8 cellular contexts compared by ENCODE assay signal in the genomic region with DNA sequence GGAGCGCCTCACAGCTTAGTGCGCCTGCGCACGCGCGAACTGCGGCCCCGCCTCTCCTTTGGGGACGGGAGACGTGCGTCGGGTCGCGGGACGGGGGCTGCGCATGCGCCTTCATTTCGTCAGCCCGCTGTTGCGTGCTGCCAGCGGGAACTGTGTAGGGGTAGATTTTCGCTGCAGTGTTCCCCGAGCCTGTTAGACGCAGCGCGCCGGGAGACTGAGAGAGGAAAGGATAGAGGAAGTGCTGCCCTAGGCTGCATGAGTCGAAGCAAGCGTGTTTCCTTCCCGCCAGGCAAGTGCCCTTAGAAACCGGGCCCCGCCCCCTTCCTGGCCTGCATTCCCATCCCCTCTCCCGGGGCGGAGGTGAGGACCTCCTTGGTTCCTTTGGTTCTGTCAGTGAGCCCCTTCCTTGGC. TPM values are rescaled to one million over a fixed set of nuclear protein-coding genes. Genes with fewer than 3 reads are reported as not detected.
DNase-seq lines count a peak whose midpoint lies in the region; ATAC-seq, FAIRE-seq and TF ChIP-seq lines count a peak whose summit lies in the region.

No MANE protein-coding gene starts in this region.

- no peaks in the 10 kb centered on the region for H3K9me3 ChIP-seq in pancreas
- no peaks in the 10 kb centered on the region for H3K9me3 ChIP-seq in thyroid gland

- peaks cover 22% of the 10 kb centered on the region for H3K36me3 Mint-ChIP-seq in activated naive CD8-positive, alpha-beta T cell treated with anti-CD3 and anti-CD28 coated beads, Interleukin-2, amount 10 ng/mL, durations not matched to agents 7 days and 5 days

- 0% methylated on average over 34 of the region's 34 CpGs for WGBS in pancreas, 2 donors
- 0% methylated on average over 9 to 34 of the region's 34 CpGs for WGBS in thyroid gland, 2 donors

- H3K27ac ChIP-seq in pancreas (peak overlapping the region; percentile 82 to 93 (median 88)), thyroid gland (peak overlapping the region; percentile 86 to 99 (median 98))

- H3K27me3 ChIP-seq in pancreas (no peaks in the 10 kb centered on the region), thyroid gland (no peaks in the 10 kb centered on the region)

- H3K4me1 ChIP-seq in pancreas (peaks cover 8 to 23% (median 23%) of the 10 kb centered on the region in 3 donors), thyroid gland (peaks cover 57 to 76% of the 10 kb centered on the region in 2 donors)

- intact Hi-C loops in Right ventricle myocardium inferior (cut with DNase I) (loop anchor here (10.0 kb wide), 1 partner anchor 305 kb away; the partner anchor contains the start of gene MOCS2), pancreas (cut with DNase I) (no loop called here), thyroid gland (cut with DNase I) (no loop called here)

- no peaks in the 10 kb centered on the region for H3K36me3 ChIP-seq in pancreas
- no peaks in the 10 kb centered on the region for H3K36me3 ChIP-seq in thyroid gland

- H3K27me3 Mint-ChIP-seq in activated naive CD8-positive, alpha-beta T cell treated with anti-CD3 and anti-CD28 coated beads, Interleukin-2, amount 10 ng/mL, durations not matched to agents 7 days and 5 days: no peaks in the 10 kb centered on the region

- TF ChIP-seq CTCF in pancreas (IDR thresholded peaks at IDR 0.05) (no peak), thyroid gland (IDR thresholded peaks at IDR 0.05) (no peak)

- POLR2A ChIA-PET in activated naive CD8-positive, alpha-beta T cell treated with anti-CD3 and anti-CD28 coated beads, Interleukin-2, amount 10 ng/mL, durations not matched to agents 7 days and 5 days (lab: Charles Lee): interaction anchor here (0.6 to 3.1 kb wide), 17 partner anchors 10 to 1832 kb away, joined by 3 to 21 read pairs (median 4); partner anchors contain the start of genes ITGA1, MOCS2 and PELO

- H3K4me1 Mint-ChIP-seq in activated naive CD8-positive, alpha-beta T cell treated with anti-CD3 and anti-CD28 coated beads, Interleukin-2, amount 10 ng/mL, durations not matched to agents 7 days and 5 days: peaks cover 42% of the 10 kb centered on the region

- FAIRE-seq in GM12891 (lab: Jason Lieb, UNC) (peak; percentile 99), pancreas (lab: Jason Lieb, UNC) (no peak)

- ATAC-seq in HG02763 (IDR thresholded peaks at IDR 0.05; ENCODE audit: unreplicated experiment) (peak; percentile 88), Right ventricle myocardium inferior (peak; percentile 95), pancreas (peak; percentile 91 to 97 (median 96))
- peak; percentile 89 for ATAC-seq in activated naive CD8-positive, alpha-beta T cell treated with anti-CD3 and anti-CD28 coated beads, Interleukin-2, amount 10 ng/mL, durations not matched to agents 7 days and 5 days (ENCODE audit: low read depth)

- peak overlapping the region; percentile 97 for H3K27ac Mint-ChIP-seq in activated naive CD8-positive, alpha-beta T cell treated with anti-CD3 and anti-CD28 coated beads, Interleukin-2, amount 10 ng/mL, durations not matched to agents 7 days and 5 days

- H3K4me3 ChIP-seq in pancreas (peak overlapping the region; percentile 52 to 75 (median 66)), thyroid gland (replicated peaks in 1 of 3) (peak overlapping the region; percentile 49 to 61 (median 58))

- peak overlapping the region; percentile 97 for H3K4me3 Mint-ChIP-seq in activated naive CD8-positive, alpha-beta T cell treated with anti-CD3 and anti-CD28 coated beads, Interleukin-2, amount 10 ng/mL, durations not matched to agents 7 days and 5 days

- peak; percentile 65 for DNase-seq in GM12891 (ENCODE audit: insufficient read length, low spot score)
- DNase-seq in NCI-H128 (lab: John Stamatoyannopoulos, UW; ENCODE audit: unreplicated experiment): peak; percentile 70
- DNase-seq in SKM-1 treated with dmso at 0.1 percent for 144 hours (lab: John Stamatoyannopoulos, UW; ENCODE audit: unreplicated experiment): peak; percentile 97
- DNase-seq in activated naive CD8-positive, alpha-beta T cell treated with anti-CD3 and anti-CD28 coated beads, Interleukin-2, amount 10 ng/mL, durations not matched to agents 7 days and 5 days: peak; percentile 97
- peak; percentile 96 for DNase-seq in Right ventricle myocardium inferior (ENCODE audit: missing footprints)
- peak; percentile 94 to 100 (median 96) for DNase-seq in pancreas
- DNase-seq in thyroid gland: peak; percentile 95 to 96

- no peaks in the 10 kb centered on the region for H3K9me3 Mint-ChIP-seq in activated naive CD8-positive, alpha-beta T cell treated with anti-CD3 and anti-CD28 coated beads, Interleukin-2, amount 10 ng/mL, durations not matched to agents 7 days and 5 days

- TF ChIP-seq POLR2A in GM12891 (IDR thresholded peaks at IDR 0.05; ENCODE audit: low read depth, low read length): peak; percentile 75
- peak; percentile 38 to 89 for TF ChIP-seq POLR2A in thyroid gland (IDR thresholded peaks at IDR 0.05)

TF ChIP-seq in GM12891, 5 proteins besides CTCF, POLR2A, EP300 and RAD21:
- TF ChIP-seq POLR2AphosphoS5 (IDR thresholded peaks at IDR 0.05; ENCODE audit: low read depth, low read length) (peak; percentile 85), TAF1 (IDR thresholded peaks at IDR 0.05; ENCODE audit: low read depth, low read length) (peak; percentile 88), SPI1 (IDR thresholded peaks at IDR 0.05; ENCODE audit: low read depth, low read length) (peak; percentile 81), PAX5 (IDR thresholded peaks at IDR 0.05; ENCODE audit: insufficient read depth, low read length, severe bottlenecking) (no peak), POU2F2 (IDR thresholded peaks at IDR 0.05; ENCODE audit: low read depth, low read length) (0 out of 2 replicates have a peak, but pooled peaks have one; percentile 12)

RNA-seq across cellular contexts. Expression of gene ITGA1, which starts 12.3 kb away (rescaled TPM):
- polyA plus RNA-seq in GM12891 (2012; ENCODE audit: low read depth, missing spikeins): 2.1 TPM
- 10 to 100 TPM; 21.7 to 23.6 TPM for total RNA-seq in activated naive CD8-positive, alpha-beta T cell treated with anti-CD3 and anti-CD28 coated beads, Interleukin-2, amount 10 ng/mL, durations not matched to agents 7 days and 5 days
- total RNA-seq in Right ventricle myocardium inferior: 29.9 TPM
- 10 to 100 TPM in 2 of 6 donors, 1 to 10 TPM in 4; 3.2 to 18.3 (median 6.5) TPM for total RNA-seq in pancreas
- polyA plus RNA-seq in pancreas: 1 to 10 TPM; 1.9 to 4.3 TPM
- total RNA-seq in thyroid gland: 10 to 100 TPM; 38.7 to 85.9 (median 52.6) TPM

RNA-seq across cellular contexts. Expression of gene PELO, which starts 12.3 kb away (rescaled TPM):
- 6.0 TPM for polyA plus RNA-seq in GM12891 (2012; ENCODE audit: low read depth, missing spikeins)
- 10 to 100 TPM; 24.0 to 24.2 TPM for total RNA-seq in activated naive CD8-positive, alpha-beta T cell treated with anti-CD3 and anti-CD28 coated beads, Interleukin-2, amount 10 ng/mL, durations not matched to agents 7 days and 5 days
- total RNA-seq in Right ventricle myocardium inferior (20.5 TPM), pancreas (10 to 100 TPM in 2 of 6 donors, 1 to 10 TPM in 4; 6.0 to 12.2 (median 8.2) TPM), thyroid gland (10 to 100 TPM; 20.0 to 37.0 (median 23.3) TPM)
- 1 to 10 TPM; 2.0 to 7.3 TPM for polyA plus RNA-seq in pancreas

Comparison
In these comparisons a context has a peak if more than half of its experiments do, and no peak if none do; other contexts are left out.
1. Peak in every context shown above with its lines: DNase-seq, ATAC-seq, H3K4me3 ChIP-seq and H3K27ac ChIP-seq.